In genomic region chr7:137574836-137575235, GRCh38 we compare ENCODE assay signal across 32 cellular contexts.
"Had no signal": no experiment of that assay in that cellular context is flagged by ENCODE, and none has a peak within 500 bp of the region (broad histone marks: within the 10 kb centered on the region; RNA-seq: fewer than 3 reads in every experiment).

No MANE protein-coding gene starts in this region.

- H3K27me3 ChIP-seq: ascending aorta, body of pancreas, breast epithelium, MG63, Peyer's patch, SJSA1 had no signal

- H3K36me3 Mint-ChIP-seq: activated naive CD4-positive, alpha-beta T cell treated with anti-CD3 and anti-CD28 coated beads, Interleukin-2, amount 50 U/mL, for 24 hours; activated naive CD8-positive, alpha-beta T cell treated with anti-CD3 and anti-CD28 coated beads, Interleukin-2, amount 10 ng/mL, durations not matched to agents 7 days and 5 days had no signal

- DNase-seq: activated CD4-positive, alpha-beta T cell treated with anti-CD3 and anti-CD28 coated beads, Interleukin-2, amount 10 ng/mL, durations not matched to agents 7 days and 5 days; activated CD4-positive, alpha-beta T cell treated with anti-CD3 and anti-CD28 coated beads, Interleukin-2, amount 50 U/mL, for 48 hours; activated CD8-positive, alpha-beta T cell treated with anti-CD3 and anti-CD28 coated beads, Interleukin-2, amount 10 ng/mL, durations not matched to agents 7 days and 5 days; activated gamma-delta T cell; activated naive CD4-positive, alpha-beta T cell treated with Interleukin-2 at 50 U/mL for 16 hours; activated naive CD8-positive, alpha-beta T cell treated with anti-CD3 and anti-CD28 coated beads, Interleukin-2, amount 10 ng/mL, durations not matched to agents 7 days and 5 days; activated T-cell treated with anti-CD3 and anti-CD28 coated beads, Interleukin-2, amount 50 U/mL, for 24 hours; amygdala; body of pancreas; caudate nucleus; cerebellar nuclear complex; MG63; NCI-H1048; NCI-H1436 treated with DMSO at 0.1 percent for 48 hours; NCI-H1694 treated with DMSO at 0.1 percent for 48 hours; NCI-H2029 treated with DMSO at 0.1 percent for 48 hours; NCI-H2107; NCI-H2171; NCI-H510A; NCI-H526; NCI-H748 treated with DMSO at 0.1 percent for 48 hours; NK-92 treated with Interleukin-12 subunit alpha and Interleukin-12 subunit beta, amount 100 ng/mL, for 24 hours; PC-3; Peyer's patch; RPMI8226; SHP77 treated with DMSO at 0.1 percent for 48 hours; T1000 had no signal

- H3K4me1 ChIP-seq: body of pancreas, breast epithelium, Peyer's patch had no signal

- ATAC-seq: activated CD8-positive, alpha-beta T cell treated with anti-CD3 and anti-CD28 coated beads, Interleukin-2, amount 10 ng/mL, durations not matched to agents 7 days and 5 days; body of pancreas; PC-3 had no signal

- H3K4me3 Mint-ChIP-seq: activated CD4-positive, alpha-beta T cell treated with anti-CD3 and anti-CD28 coated beads, Interleukin-2, amount 10 ng/mL, durations not matched to agents 7 days and 5 days; activated CD8-positive, alpha-beta T cell treated with anti-CD3 and anti-CD28 coated beads, Interleukin-2, amount 10 ng/mL, durations not matched to agents 7 days and 5 days; activated naive CD4-positive, alpha-beta T cell treated with anti-CD3 and anti-CD28 coated beads, Interleukin-2, amount 50 U/mL, for 24 hours; activated naive CD8-positive, alpha-beta T cell treated with anti-CD3 and anti-CD28 coated beads, Interleukin-2, amount 10 ng/mL, durations not matched to agents 7 days and 5 days; activated T-cell treated with anti-CD3 and anti-CD28 coated beads, Interleukin-2, amount 50 U/mL, for 24 hours had no signal

- H3K27ac ChIP-seq: ascending aorta, body of pancreas, breast epithelium, Peyer's patch, SJSA1 had no signal

- H3K27ac Mint-ChIP-seq: activated CD4-positive, alpha-beta T cell treated with anti-CD3 and anti-CD28 coated beads, Interleukin-2, amount 10 ng/mL, durations not matched to agents 7 days and 5 days; activated CD8-positive, alpha-beta T cell treated with anti-CD3 and anti-CD28 coated beads, Interleukin-2, amount 10 ng/mL, durations not matched to agents 7 days and 5 days; activated naive CD4-positive, alpha-beta T cell treated with anti-CD3 and anti-CD28 coated beads, Interleukin-2, amount 50 U/mL, for 24 hours; activated naive CD8-positive, alpha-beta T cell treated with anti-CD3 and anti-CD28 coated beads, Interleukin-2, amount 10 ng/mL, durations not matched to agents 7 days and 5 days; activated T-cell treated with anti-CD3 and anti-CD28 coated beads, Interleukin-2, amount 50 U/mL, for 24 hours; activated T-helper 2 cell treated with anti-CD3 and anti-CD28 coated beads, Interferon-gamma antibody, Interleukin-2, Interleukin-4, amounts not matched to agents 10 μg/mL and 5 μg/mL and 100 μg/mL, durations not matched to agents 14 hours and 24 hours and 36 hours had no signal

- H3K9me3 Mint-ChIP-seq: activated CD4-positive, alpha-beta T cell treated with anti-CD3 and anti-CD28 coated beads, Interleukin-2, amount 10 ng/mL, durations not matched to agents 7 days and 5 days; activated naive CD4-positive, alpha-beta T cell treated with anti-CD3 and anti-CD28 coated beads, Interleukin-2, amount 50 U/mL, for 24 hours; activated naive CD8-positive, alpha-beta T cell treated with anti-CD3 and anti-CD28 coated beads, Interleukin-2, amount 10 ng/mL, durations not matched to agents 7 days and 5 days; activated T-cell treated with anti-CD3 and anti-CD28 coated beads, Interleukin-2, amount 50 U/mL, for 24 hours; activated T-helper 2 cell treated with anti-CD3 and anti-CD28 coated beads, Interferon-gamma antibody, Interleukin-2, Interleukin-4, amounts not matched to agents 10 μg/mL and 5 μg/mL and 100 μg/mL, durations not matched to agents 14 hours and 24 hours and 36 hours had no signal

- H3K36me3 ChIP-seq: ascending aorta, breast epithelium, MG63, Peyer's patch had no signal

- H3K9me3 ChIP-seq: ascending aorta, body of pancreas, breast epithelium, MG63, Peyer's patch, SJSA1 had no signal

- H3K4me1 Mint-ChIP-seq: activated CD4-positive, alpha-beta T cell treated with anti-CD3 and anti-CD28 coated beads, Interleukin-2, amount 10 ng/mL, durations not matched to agents 7 days and 5 days; activated naive CD4-positive, alpha-beta T cell treated with anti-CD3 and anti-CD28 coated beads, Interleukin-2, amount 50 U/mL, for 24 hours; activated naive CD8-positive, alpha-beta T cell treated with anti-CD3 and anti-CD28 coated beads, Interleukin-2, amount 10 ng/mL, durations not matched to agents 7 days and 5 days had no signal

- H3K4me3 ChIP-seq: ascending aorta, body of pancreas, breast epithelium, MG63, Peyer's patch, SJSA1 had no signal

- H3K27me3 Mint-ChIP-seq: activated CD4-positive, alpha-beta T cell treated with anti-CD3 and anti-CD28 coated beads, Interleukin-2, amount 10 ng/mL, durations not matched to agents 7 days and 5 days; activated naive CD8-positive, alpha-beta T cell treated with anti-CD3 and anti-CD28 coated beads, Interleukin-2, amount 10 ng/mL, durations not matched to agents 7 days and 5 days had no signal
